ENCODE assay signal across 23 cellular contexts in genomic region chr5:107376546-107377276, GRCh38.
DNase-seq lines count a peak whose midpoint lies in the region; ATAC-seq and TF ChIP-seq lines count a peak whose summit lies in the region.
"Had no signal": no experiment of that assay in that cellular context is flagged by ENCODE, and none has a peak within 500 bp of the region (broad histone marks: within the 10 kb centered on the region; RNA-seq: fewer than 3 reads in every experiment).

No MANE protein-coding gene starts in this region.

- H4K20me1 ChIP-seq in IMR-90 (ENCODE audit: insufficient read depth, low read length), result no peaks in the 10 kb centered on the region

- no peaks in the 10 kb centered on the region for H3K27me3 Mint-ChIP-seq in chondrocyte (ENCODE audit: low read depth)

- H3K36me3 ChIP-seq in IMR-90 (ENCODE audit: control insufficient read depth, insufficient read depth, low read length) (no peaks in the 10 kb centered on the region), mesodermal cell (ENCODE audit: control insufficient read depth, insufficient read depth, low read length) (no peaks in the 10 kb centered on the region)
- H3K36me3 ChIP-seq: heart left ventricle, sigmoid colon, stomach had no signal

- H2AK5ac ChIP-seq in IMR-90 (ENCODE audit: low read depth, low read length), result no peak overlapping the region

- H2BK5ac ChIP-seq in IMR-90 (ENCODE audit: low read depth, low read length, poor library complexity, severe bottlenecking), result peak overlapping the region; percentile 64

- H3K9me1 ChIP-seq in IMR-90 (ENCODE audit: insufficient read depth, low read length), result peaks cover 6% of the 10 kb centered on the region

- no TSS peak for BruUV-seq in IMR-90 (replicated peaks; lab: Mats Ljungman, UMichigan)

- peak overlapping the region in 1 of 2 experiments; percentile 28; a peak in 2 of 4 replicates for H4K8ac ChIP-seq in IMR-90 (ENCODE audit: low read depth in 2 of 2, low read length in 2 of 2)

- peak overlapping the region; percentile 51 for H3K4ac ChIP-seq in IMR-90 (ENCODE audit: low read depth, low read length)

- peak overlapping the region; percentile 72; the same call in 1 of the 2 replicates for H2BK20ac ChIP-seq in IMR-90 (ENCODE audit: low read depth, low read length)

- H2BK120ac ChIP-seq in IMR-90 (ENCODE audit: low read depth, low read length), result peak overlapping the region; percentile 79

- H3K79me1 ChIP-seq in IMR-90 (ENCODE audit: low read depth in 1 of 2, low read length in 2 of 2), result no peaks in the 10 kb centered on the region

- no peak overlapping the region for H3K4me3 ChIP-seq in AG04449 (ENCODE audit: low read depth, low read length)
- H3K4me3 ChIP-seq in IMR-90 (ENCODE audit: insufficient read depth, low read depth, low read length), result no peak overlapping the region
- no peak overlapping the region for H3K4me3 ChIP-seq in mesodermal cell (ENCODE audit: extremely low read depth, insufficient read depth, low read length, poor library complexity, severe bottlenecking)
- H3K4me3 ChIP-seq: heart left ventricle, K562, sigmoid colon, SK-N-MC, stomach had no signal

- no peak overlapping the region for H3K4me3 Mint-ChIP-seq in chondrocyte (ENCODE audit: unreplicated experiment)
- H3K4me3 Mint-ChIP-seq: activated naive CD8-positive, alpha-beta T cell; immature natural killer cell had no signal

- peak; percentile 87 for ATAC-seq in IMR-90 (ENCODE audit: low read depth)
- ATAC-seq: HCT116, heart left ventricle, K562 had no signal

- dilution Hi-C loops in IMR-90 (cut with HindIII; ENCODE audit: low sequenced_read_pairs, unreplicated experiment), result no loop called here

- H3K56ac ChIP-seq in IMR-90 (ENCODE audit: extremely low read depth, insufficient read depth, low read length), result no peak overlapping the region

- H3K4me1 ChIP-seq in IMR-90 (ENCODE audit: control insufficient read depth, insufficient read depth, low read length) (peaks cover 5% of the 10 kb centered on the region), mesodermal cell (ENCODE audit: control insufficient read depth, insufficient read depth, low read length, poor library complexity, severe bottlenecking) (peaks cover 12% of the 10 kb centered on the region)
- H3K4me1 ChIP-seq: sigmoid colon, stomach had no signal

- peak overlapping the region; percentile 35 for H4K91ac ChIP-seq in IMR-90 (ENCODE audit: insufficient read depth, low read depth, low read length)

- DNase-seq in AG04449 (ENCODE audit: low read depth, low spot score) (peak; percentile 38), IMR-90 (peak; percentile 84), chondrocyte (ENCODE audit: low spot score) (no peak), GM13977 (ENCODE audit: low spot score) (no peak), RWPE1 (ENCODE audit: low spot score) (no peak), activated T-cell treated with anti-CD3 and anti-CD28 coated beads for 4 hours (no peak), 8988T (no peak)
- DNase-seq: activated CD4-positive, CD25-positive, alpha-beta regulatory T cell treated with anti-CD3 and anti-CD28 coated beads, Interleukin-2, amount 50 U/mL, for 72 hours; activated CD8-positive, alpha-beta memory T cell treated with anti-CD3 and anti-CD28 coated beads for 24 hours; C1 segment of cervical spinal cord; dermis blood vessel endothelial cell; heart left ventricle; immature natural killer cell; NCI-H1694 treated with DMSO at 0.1 percent for 48 hours; NCI-H2227 treated with DMSO at 0.1 percent for 48 hours; sigmoid colon; stomach had no signal

- H2AFZ ChIP-seq in IMR-90 (replicated peaks; ENCODE audit: low read length, poor library complexity), result peak overlapping the region; percentile 15

- H3K4me1 Mint-ChIP-seq in chondrocyte (ENCODE audit: low read depth), result peaks cover 34% of the 10 kb centered on the region

- H3K4me2 ChIP-seq in IMR-90 (ENCODE audit: low read depth, low read length), result no peak overlapping the region; the same call in 1 of the 2 replicates

- H3K9me3 ChIP-seq in IMR-90 (ENCODE audit: control insufficient read depth, insufficient read depth, low read length), result no peaks in the 10 kb centered on the region
- no peaks in the 10 kb centered on the region for H3K9me3 ChIP-seq in mesodermal cell (ENCODE audit: control insufficient read depth, low read length)
- H3K9me3 ChIP-seq: heart left ventricle, sigmoid colon, stomach had no signal

- no peak for TF ChIP-seq POLR2A in IMR-90 (IDR thresholded peaks at IDR 0.05; ENCODE audit: low read depth, low read length)

- no peak overlapping the region for H4K5ac ChIP-seq in IMR-90 (ENCODE audit: low read depth, low read length)

- no peak overlapping the region for H3K9ac ChIP-seq in IMR-90 (ENCODE audit: low read depth, low read length)

- H3K23ac ChIP-seq in IMR-90 (ENCODE audit: low read depth, low read length), result no peak overlapping the region; the same call in none of the 2 replicates

- no peak for TF ChIP-seq CTCF in AG04449 (IDR thresholded peaks at IDR 0.05; ENCODE audit: insufficient read depth, low read length, missing control alignments)
- TF ChIP-seq CTCF in IMR-90 (conservative IDR thresholded peaks at IDR 0.05; ENCODE audit: low read depth, low read length), result no peak
- TF ChIP-seq CTCF in chondrocyte (IDR thresholded peaks at IDR 0.05), result no peak
- no peak for TF ChIP-seq CTCF in GM13977 (IDR thresholded peaks at IDR 0.05; ENCODE audit: extremely low read depth, insufficient read depth, missing control alignments)
- no peak for TF ChIP-seq CTCF in RWPE1 (conservative IDR thresholded peaks at IDR 0.05; ENCODE audit: low read depth)

- POLR2A ChIA-PET in AG04449 (lab: Yijun Ruan, JAX) (interaction anchor here (0.5 kb wide), 1 partner anchor 628 kb away, joined by 3 read pairs; no protein-coding TSS in a partner anchor), IMR-90 (lab: Charles Lee; ENCODE audit: unreplicated experiment) (interaction anchor here (0.6 kb wide), 1 partner anchor 183 kb away, joined by 4 read pairs; no protein-coding TSS in a partner anchor), RWPE1 (lab: Yijun Ruan, JAX; ENCODE audit: low non-redundant PET) (no interaction called here)

- TF ChIP-seq RAD21 in IMR-90 (IDR thresholded peaks at IDR 0.05; ENCODE audit: low read length), result no peak

- H3K9me3 Mint-ChIP-seq in chondrocyte (ENCODE audit: low read depth), result no peaks in the 10 kb centered on the region
- H3K9me3 Mint-ChIP-seq: immature natural killer cell had no signal

- H3K14ac ChIP-seq in IMR-90 (replicated peaks; ENCODE audit: low read depth, low read length), result no peak overlapping the region

- H3K27me3 ChIP-seq in IMR-90 (ENCODE audit: control insufficient read depth, insufficient read depth, low read length), result no peaks in the 10 kb centered on the region
- H3K27me3 ChIP-seq: heart left ventricle, sigmoid colon, stomach had no signal

- H3K36me3 Mint-ChIP-seq in chondrocyte (ENCODE audit: low read depth), result peaks cover 3% of the 10 kb centered on the region
- H3K36me3 Mint-ChIP-seq: activated naive CD8-positive, alpha-beta T cell had no signal

- no peak overlapping the region for H2AK9ac ChIP-seq in IMR-90 (replicated peaks; ENCODE audit: low read depth, low read length, poor library complexity)

- CTCF ChIA-PET in AG04449 (lab: Yijun Ruan, JAX), result interaction anchor here (0.6 kb wide), 1 partner anchor 28 kb away, joined by 3 read pairs; no protein-coding TSS in a partner anchor
- CTCF ChIA-PET in IMR-90 (lab: Yijun Ruan, JAX), result interaction anchor here (0.7 to 1.1 kb wide), 6 partner anchors 12 to 956 kb away, joined by 3 to 5 read pairs (median 3); no protein-coding TSS in a partner anchor
- CTCF ChIA-PET in RWPE1 (lab: Yijun Ruan, JAX), result no interaction called here

- H3K27ac ChIP-seq in IMR-90 (ENCODE audit: insufficient read depth, low read length) (peak overlapping the region; percentile 3; the same call in 1 of the 2 replicates), mesodermal cell (ENCODE audit: low read depth, low read length, severe bottlenecking) (peak overlapping the region; percentile 64), RWPE1 (no peak overlapping the region)
- H3K27ac ChIP-seq: epithelial cell of prostate, heart left ventricle, sigmoid colon, SK-N-MC, stomach had no signal

- in situ Hi-C loops in IMR-90 (cut with MboI; ENCODE audit: low sequenced_read_pairs) (no loop called here), GM13977 (cut with MboI; ENCODE audit: low pct_unique_long_range_greater_than_20kb, low sequenced_read_pairs, unreplicated experiment) (no loop called here)

- no CpG with 5 or more reads among the region's 11 CpGs for WGBS in IMR-90 (ENCODE audit: extremely low coverage in 2 of 2, insufficient read length in 1 of 2), 2 experiments
- WGBS in mesodermal cell (ENCODE audit: insufficient coverage in 2 of 2), 2 experiments, result 94% methylated on average over 6 to 8 of the region's 11 CpGs

- peak overlapping the region; percentile 92; the same call in 2 of the 3 replicates for H2BK15ac ChIP-seq in IMR-90 (ENCODE audit: low read depth, low read length)

- H3K27ac Mint-ChIP-seq in chondrocyte (ENCODE audit: unreplicated experiment), result peak overlapping the region; percentile 81
- H3K27ac Mint-ChIP-seq: activated naive CD8-positive, alpha-beta T cell had no signal

- H3K18ac ChIP-seq in IMR-90 (ENCODE audit: low read depth, low read length), result peak overlapping the region; percentile 1

- intact Hi-C loops in IMR-90 (cut with micrococcal nuclease), result loop anchor here (1.0 kb wide), 1 partner anchor 196 kb away; no protein-coding TSS in a partner anchor

TF ChIP-seq in IMR-90, 13 proteins besides CTCF, POLR2A, EP300 and RAD21:
- TF ChIP-seq CHD1 (IDR thresholded peaks at IDR 0.05; ENCODE audit: low read depth, low read length) (no peak), MAZ (IDR thresholded peaks at IDR 0.05; ENCODE audit: borderline replicate concordance, low read depth, low read length) (no peak), BHLHE40 (IDR thresholded peaks at IDR 0.05; ENCODE audit: low read depth, low read length) (peak; percentile 85), CEBPB (IDR thresholded peaks at IDR 0.05; ENCODE audit: low read depth, low read length) (peak; percentile 65; the same call in 1 of the 2 replicates), MXI1 (IDR thresholded peaks at IDR 0.05; ENCODE audit: borderline replicate concordance, low read depth, low read length) (no peak), FOS (IDR thresholded peaks at IDR 0.05; ENCODE audit: low read depth, low read length) (peak; percentile 68), MAFK (IDR thresholded peaks at IDR 0.05; ENCODE audit: low read depth, low read length) (peak; percentile 19; the same call in 1 of the 2 replicates)

Comparison
In these comparisons a context has a peak if more than half of its experiments do, and no peak if none do; other contexts are left out.
1. DNase-seq: peak in AG04449 (single experiment) and IMR-90 (single experiment); none in chondrocyte (single experiment), GM13977 (single experiment), RWPE1 (single experiment), activated T-cell treated with anti-CD3 and anti-CD28 coated beads for 4 hours (single experiment) and 8988T (single experiment).